In the genomic region with DNA sequence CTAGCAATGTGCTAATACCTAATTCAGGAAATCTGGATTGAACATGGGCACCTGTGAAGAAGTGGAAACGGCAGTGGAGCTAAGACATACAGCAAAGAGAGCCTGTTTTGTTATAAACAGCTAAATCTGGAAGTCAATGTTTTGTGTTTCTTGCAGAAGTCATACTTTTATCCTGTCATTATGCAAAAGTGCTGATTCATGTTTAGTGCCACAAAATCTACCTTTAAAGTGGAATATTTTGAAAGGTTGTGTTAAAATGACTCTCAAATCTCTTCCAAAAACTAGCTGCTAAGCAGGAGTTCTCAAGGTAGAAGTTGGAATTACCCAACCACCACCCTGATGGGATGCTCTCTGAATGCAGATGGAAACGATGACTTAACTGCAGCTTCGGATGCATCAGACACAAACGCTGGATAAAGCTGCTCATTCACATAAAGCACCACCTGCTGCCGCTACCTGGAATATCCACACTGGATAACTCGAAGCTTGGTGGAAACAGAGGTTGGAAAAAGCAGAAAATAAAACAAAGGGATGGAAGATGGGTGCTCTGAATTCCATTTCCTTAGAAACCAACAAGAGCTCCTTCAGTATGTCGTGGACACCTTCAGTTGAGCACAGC, we compare ENCODE assay signal across 18 cellular contexts.
DNase-seq lines count a peak whose midpoint lies in the region; ATAC-seq and TF ChIP-seq lines count a peak whose summit lies in the region.
"Had no signal": no experiment of that assay in that cellular context is flagged by ENCODE, and none has a peak within 500 bp of the region (broad histone marks: within the 10 kb centered on the region; RNA-seq: fewer than 3 reads in every experiment).

No MANE protein-coding gene starts in this region.

- peaks cover 0 to 31% (median 2%) of the 10 kb centered on the region in 3 donors for H3K27me3 ChIP-seq in psoas muscle (ENCODE audit: insufficient read depth in 3 of 3, low read length in 2 of 3)

- no peak overlapping the region for H3K27ac Mint-ChIP-seq in HFFc6
- H3K27ac Mint-ChIP-seq in chondrocyte (ENCODE audit: unreplicated experiment) = no peak overlapping the region
- H3K27ac Mint-ChIP-seq: naive thymus-derived CD4-positive, alpha-beta T cell; stimulated activated naive CD8-positive, alpha-beta T cell treated with anti-CD3 and anti-CD28 coated beads, Interleukin-15, Interleukin-2, amounts not matched to agents 100 ng/mL and 50 ng/mL, for 24 hours; T-cell had no signal

- peaks cover 4% of the 10 kb centered on the region for H3K4me1 ChIP-seq in psoas muscle

- peak; percentile 29 for TF ChIP-seq CTCF in C4-2B (conservative IDR thresholded peaks at IDR 0.05)
- peak; percentile 15; the same call in 1 of the 2 replicates for TF ChIP-seq CTCF in HFFc6 (IDR thresholded peaks at IDR 0.05)
- TF ChIP-seq CTCF in chondrocyte (IDR thresholded peaks at IDR 0.05) = peak; percentile 28
- TF ChIP-seq CTCF in psoas muscle (IDR thresholded peaks at IDR 0.05) = no peak

- H3K4me1 Mint-ChIP-seq in HFFc6 (ENCODE audit: low read depth) = peaks cover 12% of the 10 kb centered on the region
- peaks cover 13% of the 10 kb centered on the region for H3K4me1 Mint-ChIP-seq in chondrocyte (ENCODE audit: low read depth)

- no peaks in the 10 kb centered on the region for H3K9me3 ChIP-seq in psoas muscle
- H3K9me3 ChIP-seq: esophagus muscularis mucosa, transverse colon had no signal

- peaks cover 40% of the 10 kb centered on the region for H3K27me3 Mint-ChIP-seq in HFFc6 (ENCODE audit: insufficient read depth)
- H3K27me3 Mint-ChIP-seq in chondrocyte (ENCODE audit: low read depth) = peaks cover 32% of the 10 kb centered on the region

- 67 to 69% (median 68%) methylated on average over 7 of the region's 7 CpGs for WGBS in psoas muscle, 3 donors

- H3K9me3 Mint-ChIP-seq in HFFc6 (no peaks in the 10 kb centered on the region), chondrocyte (ENCODE audit: low read depth) (no peaks in the 10 kb centered on the region)
- H3K9me3 Mint-ChIP-seq: naive thymus-derived CD4-positive, alpha-beta T cell; stimulated activated naive CD8-positive, alpha-beta T cell treated with anti-CD3 and anti-CD28 coated beads, Interleukin-15, Interleukin-2, amounts not matched to agents 100 ng/mL and 50 ng/mL, for 24 hours; T-cell had no signal

- no peaks in the 10 kb centered on the region for H3K36me3 ChIP-seq in psoas muscle (ENCODE audit: insufficient read depth in 1 of 2, low read depth in 1 of 2)
- H3K36me3 ChIP-seq: esophagus muscularis mucosa, transverse colon had no signal

- H3K4me3 Mint-ChIP-seq in HFFc6 (no peak overlapping the region), chondrocyte (ENCODE audit: unreplicated experiment) (no peak overlapping the region)
- H3K4me3 Mint-ChIP-seq: naive thymus-derived CD4-positive, alpha-beta T cell; stimulated activated naive CD8-positive, alpha-beta T cell treated with anti-CD3 and anti-CD28 coated beads, Interleukin-15, Interleukin-2, amounts not matched to agents 100 ng/mL and 50 ng/mL, for 24 hours; T-cell had no signal

- intact Hi-C loops in psoas muscle (cut with DNase I) = loop anchor here in 1 of 2 donors (5.0 kb wide), 1 partner anchor 292 kb away; no protein-coding TSS in a partner anchor

- H3K36me3 Mint-ChIP-seq in HFFc6 (ENCODE audit: low read depth) (no peaks in the 10 kb centered on the region), chondrocyte (ENCODE audit: low read depth) (no peaks in the 10 kb centered on the region)
- H3K36me3 Mint-ChIP-seq: naive thymus-derived CD4-positive, alpha-beta T cell; T-cell had no signal

- no peak for DNase-seq in HFFc6
- no peak for DNase-seq in chondrocyte (ENCODE audit: low spot score)
- DNase-seq in left lobe of liver (ENCODE audit: low spot score) = no peak
- DNase-seq in activated naive CD4-positive, alpha-beta T cell treated with anti-CD3 and anti-CD28 coated beads, Interleukin-2, amount 50 U/mL, for 16 hours = no peak
- no peak for DNase-seq in psoas muscle
- DNase-seq: activated CD8-positive, alpha-beta memory T cell treated with anti-CD3 and anti-CD28 coated beads, Interleukin-2, amount 50 U/mL, for 48 hours; activated gamma-delta T cell; amygdala; naive thymus-derived CD4-positive, alpha-beta T cell; NCI-H1436; NCI-H2227 treated with DMSO at 0.1 percent for 48 hours; T-cell; transverse colon had no signal

- peak; percentile 37 for ATAC-seq in left lobe of liver
- ATAC-seq in GM18502 (IDR thresholded peaks at IDR 0.05; ENCODE audit: poor library complexity, unreplicated experiment) = no peak
- no peak for ATAC-seq in GM21528 (IDR thresholded peaks at IDR 0.05; ENCODE audit: low FRiP score, unreplicated experiment)
- no peak for ATAC-seq in psoas muscle
- ATAC-seq: T-cell had no signal

- H3K27ac ChIP-seq in C4-2B = no peak overlapping the region
- H3K27ac ChIP-seq in psoas muscle = no peak overlapping the region
- H3K27ac ChIP-seq: esophagus muscularis mucosa, transverse colon had no signal

- no peak overlapping the region for H3K4me3 ChIP-seq in psoas muscle
- H3K4me3 ChIP-seq: esophagus muscularis mucosa, transverse colon had no signal
